1 cellular context compared by ENCODE assay signal in the genomic region with DNA sequence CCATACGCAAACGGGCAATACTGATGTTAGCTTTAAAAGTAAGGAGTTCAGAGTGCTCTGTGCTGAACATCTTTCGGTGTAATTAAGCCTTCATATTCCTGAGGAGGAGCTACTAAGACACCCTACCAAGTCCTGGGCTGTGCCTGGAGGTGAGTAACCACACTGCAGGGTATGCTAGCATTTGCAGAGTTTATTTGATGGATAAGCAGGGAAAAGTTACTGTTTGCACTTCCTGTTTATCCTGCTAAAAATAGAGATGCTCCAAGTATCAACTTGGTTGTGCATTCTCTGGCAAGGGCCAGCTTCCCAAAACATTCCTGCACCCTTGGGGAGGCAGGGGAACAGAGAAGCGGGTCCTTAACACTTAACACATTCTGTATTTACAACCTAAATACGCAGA.
TF ChIP-seq lines count a peak whose summit lies in the region.

No MANE protein-coding gene starts in this region.

TF ChIP-seq in IMR-90, 13 proteins besides CTCF, POLR2A, EP300 and RAD21:
- TF ChIP-seq, protein P1, sequence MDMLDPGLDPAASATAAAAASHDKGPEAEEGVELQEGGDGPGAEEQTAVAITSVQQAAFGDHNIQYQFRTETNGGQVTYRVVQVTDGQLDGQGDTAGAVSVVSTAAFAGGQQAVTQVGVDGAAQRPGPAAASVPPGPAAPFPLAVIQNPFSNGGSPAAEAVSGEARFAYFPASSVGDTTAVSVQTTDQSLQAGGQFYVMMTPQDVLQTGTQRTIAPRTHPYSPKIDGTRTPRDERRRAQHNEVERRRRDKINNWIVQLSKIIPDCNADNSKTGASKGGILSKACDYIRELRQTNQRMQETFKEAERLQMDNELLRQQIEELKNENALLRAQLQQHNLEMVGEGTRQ (IDR thresholded peaks at IDR 0.05; ENCODE audit: low read depth, low read length): no peak
- TF ChIP-seq RFX5 (IDR thresholded peaks at IDR 0.05; ENCODE audit: low read depth, low read length) (no peak), MXI1 (IDR thresholded peaks at IDR 0.05; ENCODE audit: borderline replicate concordance, low read depth, low read length) (no peak), CHD1 (IDR thresholded peaks at IDR 0.05; ENCODE audit: low read depth, low read length) (no peak)
